10 cellular contexts compared by ENCODE assay signal in the genomic region with DNA sequence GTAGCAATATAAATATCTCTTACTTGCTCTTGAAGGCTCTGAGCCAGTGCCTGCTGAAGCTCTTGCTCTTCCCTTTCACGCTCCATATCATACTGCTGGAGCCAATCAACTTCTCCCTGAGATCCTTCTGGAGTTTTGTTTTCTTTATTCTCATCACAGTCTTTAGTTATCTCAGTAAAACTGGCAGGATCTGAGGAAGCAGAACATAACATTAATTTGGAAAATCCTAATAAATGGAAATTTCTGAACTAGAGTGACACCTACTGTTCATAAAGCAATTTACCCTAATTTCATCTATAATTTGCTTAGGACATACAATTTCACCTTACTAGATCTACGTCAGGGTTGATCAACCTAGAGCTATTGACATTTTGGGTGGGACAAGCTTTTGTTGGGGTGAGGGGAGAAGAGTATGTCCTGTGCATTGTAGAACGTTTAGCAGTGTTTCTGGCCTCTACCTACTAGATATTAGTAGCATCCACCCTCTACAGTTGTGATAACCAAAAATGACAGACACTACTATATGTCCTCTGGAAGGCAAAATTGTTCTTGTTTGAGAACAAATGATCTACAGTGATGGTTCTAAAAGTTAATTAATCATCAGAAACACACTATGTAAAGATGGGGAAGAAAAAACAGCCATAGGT. TPM values are rescaled to one million over a fixed set of nuclear protein-coding genes. Genes with fewer than 3 reads are reported as not detected.
A peak's percentile ranks its signal among the peaks of the same experiment; 100 is the strongest.
DNase-seq lines count a peak whose midpoint lies in the region; ATAC-seq and TF ChIP-seq lines count a peak whose summit lies in the region.
"Had no signal": no experiment of that assay in that cellular context is flagged by ENCODE, and none has a peak within 500 bp of the region (broad histone marks: within the 10 kb centered on the region; RNA-seq: fewer than 3 reads in every experiment).

No MANE protein-coding gene starts in this region.

- POLR2A ChIA-PET in PC-3 (lab: Charles Lee; ENCODE audit: unreplicated experiment): no interaction called here

- no peak overlapping the region for H3K4me2 ChIP-seq in PC-3 (ENCODE audit: low read length)

- H3K4me1 ChIP-seq in PC-3 (ENCODE audit: insufficient read depth, low read length): no peaks in the 10 kb centered on the region
- H3K4me1 ChIP-seq in psoas muscle: no peaks in the 10 kb centered on the region
- H3K4me1 ChIP-seq: SJCRH30 had no signal

- H3K27me3 Mint-ChIP-seq in stimulated activated naive CD8-positive, alpha-beta T cell treated with anti-CD3 and anti-CD28 coated beads, Interleukin-15, amount 100 ng/mL, for 72 hours: no peaks in the 10 kb centered on the region

- TF ChIP-seq CTCF in GM06990 (IDR thresholded peaks at IDR 0.05; ENCODE audit: insufficient read depth, low read length, poor library complexity, severe bottlenecking) (peak; percentile 34), PC-3 (conservative IDR thresholded peaks at IDR 0.05; ENCODE audit: low read depth, low read length) (peak; percentile 76), fibroblast of mammary gland (conservative IDR thresholded peaks at IDR 0.05; ENCODE audit: control insufficient read depth, insufficient read depth, low read depth, low read length) (peak; percentile 43), psoas muscle (IDR thresholded peaks at IDR 0.05) (peak; percentile 47)

- no peak overlapping the region for H3K4me3 Mint-ChIP-seq in stimulated activated naive CD8-positive, alpha-beta T cell treated with anti-CD3 and anti-CD28 coated beads, Interleukin-15, amount 100 ng/mL, for 72 hours

- no peak overlapping the region for H2AFZ ChIP-seq in PC-3 (ENCODE audit: low read length)

- peaks cover under 1% of the 10 kb centered on the region for H3K4me1 Mint-ChIP-seq in stimulated activated naive CD8-positive, alpha-beta T cell treated with anti-CD3 and anti-CD28 coated beads, Interleukin-15, amount 100 ng/mL, for 72 hours

- H4K20me1 ChIP-seq in PC-3 (ENCODE audit: low read length): no peaks in the 10 kb centered on the region

- intact Hi-C loops in PC-3 (cut with micrococcal nuclease) (loop anchor here (1.0 kb wide), 2 partner anchors 60 to 165 kb away; no protein-coding TSS in a partner anchor), psoas muscle (cut with DNase I) (loop anchor here (2.0 to 10.0 kb wide), 4 partner anchors 59 to 279 kb away; partner anchors contain the start of gene TMBIM1 (in 2 of the 2))

- no peaks in the 10 kb centered on the region for H3K9me3 ChIP-seq in PC-3 (ENCODE audit: low read length)
- H3K9me3 ChIP-seq in psoas muscle: no peaks in the 10 kb centered on the region
- H3K9me3 ChIP-seq: SJCRH30 had no signal

- ATAC-seq in PC-3 (peak; percentile 54), psoas muscle (peak in 1 of 4 donors; percentile 45)
- ATAC-seq in stimulated activated naive CD8-positive, alpha-beta T cell treated with anti-CD3 and anti-CD28 coated beads, Interleukin-15, amount 100 ng/mL, for 72 hours: no peak

- no peaks in the 10 kb centered on the region for H3K79me2 ChIP-seq in PC-3 (ENCODE audit: low read length)

- BruUV-seq in PC-3 (replicated peaks; lab: Mats Ljungman, UMichigan): no TSS peak

- H3K27ac Mint-ChIP-seq in stimulated activated naive CD8-positive, alpha-beta T cell treated with anti-CD3 and anti-CD28 coated beads, Interleukin-15, amount 100 ng/mL, for 72 hours: no peak overlapping the region

- no peaks in the 10 kb centered on the region for H3K9me3 Mint-ChIP-seq in stimulated activated naive CD8-positive, alpha-beta T cell treated with anti-CD3 and anti-CD28 coated beads, Interleukin-15, amount 100 ng/mL, for 72 hours

- 42 to 59% (median 46%) methylated on average over 3 of the region's 3 CpGs for WGBS in psoas muscle, 3 donors

- H3K9me2 ChIP-seq in PC-3 (replicated peaks; ENCODE audit: low read length): no peaks in the 10 kb centered on the region

- no peak overlapping the region for H3K9ac ChIP-seq in PC-3 (ENCODE audit: low read length)

- H3K4me3 ChIP-seq in GM06990 (replicated peaks; ENCODE audit: low read depth, low read length): no peak overlapping the region
- no peak overlapping the region for H3K4me3 ChIP-seq in PC-3 (ENCODE audit: low read length)
- H3K4me3 ChIP-seq in fibroblast of mammary gland (ENCODE audit: control insufficient read depth, low read depth, low read length): no peak overlapping the region
- no peak overlapping the region for H3K4me3 ChIP-seq in psoas muscle
- H3K4me3 ChIP-seq: SJCRH30 had no signal

- H3K27me3 ChIP-seq in GM06990 (replicated peaks; ENCODE audit: control insufficient read depth, insufficient read depth, low read length) (no peaks in the 10 kb centered on the region), PC-3 (ENCODE audit: low read length) (no peaks in the 10 kb centered on the region), psoas muscle (ENCODE audit: insufficient read depth in 3 of 3, low read length in 2 of 3) (no peaks in the 10 kb centered on the region)
- H3K27me3 ChIP-seq: SJCRH30 had no signal

- DNase-seq in GM06990 (ENCODE audit: extremely low read depth, insufficient read length) (no peak), PC-3 (peak; percentile 60), fibroblast of mammary gland (ENCODE audit: low read depth) (peak; percentile 47), psoas muscle (no peak), mesenteric fat pad (ENCODE audit: low spot score) (no peak), T-helper 1 cell (no peak), MV-4-11 (lab: John Stamatoyannopoulos, UW) (no peak)
- DNase-seq in stimulated activated naive CD8-positive, alpha-beta T cell treated with anti-CD3 and anti-CD28 coated beads, Interleukin-15, amount 100 ng/mL, for 72 hours: no peak
- DNase-seq: right cardiac atrium had no signal

- no peaks in the 10 kb centered on the region; the same call in 1 of the 2 replicates for H3K36me3 ChIP-seq in GM06990 (ENCODE audit: control insufficient read depth, insufficient read depth, low read length)
- peaks cover 13% of the 10 kb centered on the region; the same call in 1 of the 2 replicates for H3K36me3 ChIP-seq in PC-3 (ENCODE audit: low read depth, low read length)
- peaks cover 3 to 45% of the 10 kb centered on the region in 2 donors for H3K36me3 ChIP-seq in psoas muscle (ENCODE audit: insufficient read depth in 1 of 2, low read depth in 1 of 2)

- no peak overlapping the region for H3K27ac ChIP-seq in PC-3 (ENCODE audit: low read length)
- H3K27ac ChIP-seq in psoas muscle: no peak overlapping the region
- H3K27ac ChIP-seq: SJCRH30 had no signal

- CTCF ChIA-PET in PC-3 (lab: Charles Lee): no interaction called here

- H3F3A ChIP-seq in PC-3 (ENCODE audit: low read length, unreplicated experiment): no peaks in the 10 kb centered on the region

RNA-seq across cellular contexts. Expression of gene VIL1, which starts 47.2 kb away (rescaled TPM):
- total RNA-seq in PC-3 (2014; rRNA removed) (0.26 and 0.92 TPM in 2 replicates), psoas muscle (not detected), mesenteric fat pad (0.55 TPM)
- under 1 TPM; 0.08 to 0.10 (median 0.10) TPM for polyA plus RNA-seq in psoas muscle
- total RNA-seq: right cardiac atrium had no signal

Comparison
In these comparisons a context has a peak if more than half of its experiments do, and no peak if none do; other contexts are left out.
1. DNase-seq: peak in PC-3 (single experiment) and fibroblast of mammary gland (single experiment); none in GM06990 (single experiment), psoas muscle (0 of 2), mesenteric fat pad (single experiment), stimulated activated naive CD8-positive, alpha-beta T cell treated with anti-CD3 and anti-CD28 coated beads, Interleukin-15, amount 100 ng/mL, for 72 hours (0 of 2), T-helper 1 cell (0 of 5) and MV-4-11 (single experiment).
2. Peak in every context shown above with its lines, with median percentiles within 50 percentile points of each other: CTCF ChIP-seq.